Comparison of ENCODE assay signal across 8 cellular contexts in the genomic region with DNA sequence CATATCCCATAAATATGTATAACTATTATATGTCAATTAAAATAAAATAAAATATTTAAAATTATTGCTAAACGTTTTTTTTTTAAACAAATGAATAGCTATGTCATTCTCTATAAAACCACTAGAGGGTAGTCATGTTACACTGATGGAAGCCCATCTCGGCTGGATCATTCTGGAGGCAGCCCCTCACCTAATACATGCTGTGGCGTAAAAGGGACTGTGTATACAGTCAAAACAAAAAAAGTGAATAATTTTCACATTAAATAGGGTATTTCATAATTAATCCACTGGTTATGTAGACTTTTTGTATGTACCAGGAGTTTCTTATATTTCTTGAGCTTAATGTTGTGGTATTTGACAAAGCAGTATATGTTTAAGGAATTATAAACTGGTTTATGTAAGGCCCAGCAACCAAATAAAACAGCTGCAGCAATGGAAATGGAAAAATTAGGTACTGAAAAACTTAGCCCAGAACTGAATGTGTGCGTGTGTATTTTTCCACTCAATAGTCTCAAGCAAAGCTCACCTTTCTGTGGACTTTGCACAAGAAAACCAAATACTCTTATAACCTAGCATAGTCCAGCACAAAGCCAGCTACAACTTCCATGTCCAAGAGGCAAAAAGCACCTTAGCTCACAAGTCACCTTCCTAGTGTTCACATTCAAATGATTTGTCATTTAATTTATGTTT.
DNase-seq lines count a peak whose midpoint lies in the region; ATAC-seq and TF ChIP-seq lines count a peak whose summit lies in the region.

No MANE protein-coding gene starts in this region.

- H3K27me3 Mint-ChIP-seq in chondrocyte (ENCODE audit: low read depth) = peaks cover 24% of the 10 kb centered on the region
- H3K27me3 Mint-ChIP-seq in activated CD8-positive, alpha-beta memory T cell treated with anti-CD3 and anti-CD28 coated beads, Interleukin-2, amount 10 ng/mL, durations not matched to agents 7 days and 5 days = peaks cover 13% of the 10 kb centered on the region

- no peaks in the 10 kb centered on the region for H3K4me1 ChIP-seq in mesenchymal stem cell (ENCODE audit: control insufficient read depth, insufficient read depth, low read depth, low read length)

- TF ChIP-seq CTCF in chondrocyte (IDR thresholded peaks at IDR 0.05) = peak; percentile 98

- H4K8ac ChIP-seq in mesenchymal stem cell (ENCODE audit: low read length) = no peak overlapping the region

- H3K14ac ChIP-seq in mesenchymal stem cell (ENCODE audit: low read length in 2 of 2) = no peak overlapping the region

- H3K4me3 Mint-ChIP-seq in chondrocyte (ENCODE audit: unreplicated experiment) = no peak overlapping the region
- no peak overlapping the region for H3K4me3 Mint-ChIP-seq in activated CD8-positive, alpha-beta memory T cell treated with anti-CD3 and anti-CD28 coated beads, Interleukin-2, amount 10 ng/mL, durations not matched to agents 7 days and 5 days

- H3K36me3 ChIP-seq in mesenchymal stem cell (ENCODE audit: control insufficient read depth in 1 of 2, insufficient read depth in 2 of 2, low read depth in 1 of 2, low read length in 2 of 2) = no peaks in the 10 kb centered on the region

- H2BK12ac ChIP-seq in mesenchymal stem cell (ENCODE audit: low read length in 2 of 2) = no peak overlapping the region

- WGBS in mesenchymal stem cell = 79% methylated on average over 1 of the region's 4 CpGs

- no peak overlapping the region for H3K27ac Mint-ChIP-seq in chondrocyte (ENCODE audit: unreplicated experiment)
- H3K27ac Mint-ChIP-seq in activated CD8-positive, alpha-beta memory T cell treated with anti-CD3 and anti-CD28 coated beads, Interleukin-2, amount 10 ng/mL, durations not matched to agents 7 days and 5 days = no peak overlapping the region

- H3K18ac ChIP-seq in mesenchymal stem cell (ENCODE audit: low read depth in 1 of 2, low read length in 2 of 2) = no peak overlapping the region

- no peaks in the 10 kb centered on the region for H3K79me1 ChIP-seq in mesenchymal stem cell (replicated peaks; ENCODE audit: low read length, poor library complexity, severe bottlenecking)

- no peaks in the 10 kb centered on the region for H3K9me3 Mint-ChIP-seq in chondrocyte (ENCODE audit: low read depth)
- no peaks in the 10 kb centered on the region for H3K9me3 Mint-ChIP-seq in activated CD8-positive, alpha-beta memory T cell treated with anti-CD3 and anti-CD28 coated beads, Interleukin-2, amount 10 ng/mL, durations not matched to agents 7 days and 5 days (ENCODE audit: low read depth)

- no peak overlapping the region for H2AFZ ChIP-seq in mesenchymal stem cell (ENCODE audit: low read depth, low read length)

- no peaks in the 10 kb centered on the region for H3K4me1 Mint-ChIP-seq in chondrocyte (ENCODE audit: low read depth)
- no peaks in the 10 kb centered on the region for H3K4me1 Mint-ChIP-seq in activated CD8-positive, alpha-beta memory T cell treated with anti-CD3 and anti-CD28 coated beads, Interleukin-2, amount 10 ng/mL, durations not matched to agents 7 days and 5 days

- DNase-seq in SKM-1 treated with dmso at 0.1 percent for 144 hours (lab: John Stamatoyannopoulos, UW; ENCODE audit: unreplicated experiment) = peak; percentile 14
- no peak for DNase-seq in SKM-1 (lab: John Stamatoyannopoulos, UW; ENCODE audit: unreplicated experiment)
- peak; percentile 52 for DNase-seq in NCI-H526 treated with DMSO at 0.1 percent for 48 hours (lab: John Stamatoyannopoulos, UW)
- no peak for DNase-seq in chondrocyte (ENCODE audit: low spot score)
- peak; percentile 46 for DNase-seq in mesenchymal stem cell
- no peak for DNase-seq in activated CD8-positive, alpha-beta memory T cell treated with anti-CD3 and anti-CD28 coated beads, Interleukin-2, amount 10 ng/mL, durations not matched to agents 7 days and 5 days
- no peak for DNase-seq in C1 segment of cervical spinal cord (lab: John Stamatoyannopoulos, UW)

- H3K4me3 ChIP-seq in mesenchymal stem cell (ENCODE audit: insufficient read depth in 1 of 2, low read depth in 1 of 2, low read length in 2 of 2) = no peak overlapping the region

- H3K4me2 ChIP-seq in mesenchymal stem cell (ENCODE audit: low read length, poor library complexity, severe bottlenecking) = no peak overlapping the region

- no peak overlapping the region for H2BK15ac ChIP-seq in mesenchymal stem cell (ENCODE audit: low read depth, poor library complexity, severe bottlenecking)

- ATAC-seq in HG02852 (IDR thresholded peaks at IDR 0.05; ENCODE audit: unreplicated experiment) = peak; percentile 69
- no peak for ATAC-seq in activated CD8-positive, alpha-beta memory T cell treated with anti-CD3 and anti-CD28 coated beads, Interleukin-2, amount 10 ng/mL, durations not matched to agents 7 days and 5 days

- no peak overlapping the region for H2BK5ac ChIP-seq in mesenchymal stem cell (ENCODE audit: low read depth, low read length, poor library complexity, severe bottlenecking)

- H3K36me3 Mint-ChIP-seq in chondrocyte (ENCODE audit: low read depth) = no peaks in the 10 kb centered on the region
- H3K36me3 Mint-ChIP-seq in activated CD8-positive, alpha-beta memory T cell treated with anti-CD3 and anti-CD28 coated beads, Interleukin-2, amount 10 ng/mL, durations not matched to agents 7 days and 5 days = no peaks in the 10 kb centered on the region

- peaks cover 28 to 30% of the 10 kb centered on the region in 2 experiments for H3K27me3 ChIP-seq in mesenchymal stem cell (ENCODE audit: control insufficient read depth in 1 of 2, insufficient read depth in 1 of 2, low read length in 2 of 2)

- H2BK120ac ChIP-seq in mesenchymal stem cell (ENCODE audit: low read depth, low read length) = no peak overlapping the region

- H3K23ac ChIP-seq in mesenchymal stem cell (ENCODE audit: low read length in 2 of 2) = no peak overlapping the region

- H3K9ac ChIP-seq in mesenchymal stem cell (ENCODE audit: low read length) = no peak overlapping the region

- H3K27ac ChIP-seq in mesenchymal stem cell (ENCODE audit: low read length, poor library complexity, severe bottlenecking) = no peak overlapping the region

- no peak overlapping the region for H3K4ac ChIP-seq in mesenchymal stem cell (ENCODE audit: low read depth in 1 of 2, low read length in 2 of 2)

- no peak overlapping the region for H4K91ac ChIP-seq in mesenchymal stem cell (ENCODE audit: low read length)

- no peak overlapping the region for H2AK5ac ChIP-seq in mesenchymal stem cell (ENCODE audit: low read length, severe bottlenecking)

- H3K9me3 ChIP-seq in mesenchymal stem cell (ENCODE audit: control insufficient read depth, low read length) = no peaks in the 10 kb centered on the region

- CTCF ChIA-PET in activated CD8-positive, alpha-beta memory T cell treated with anti-CD3 and anti-CD28 coated beads, Interleukin-2, amount 10 ng/mL, durations not matched to agents 7 days and 5 days (lab: Charles Lee) = interaction anchor here (0.6 to 5.0 kb wide), 17 partner anchors 8 to 789 kb away, joined by 3 to 64 read pairs (median 4); partner anchors contain the start of gene B3GAT2

Comparison
In these comparisons a context has a peak if more than half of its experiments do, and no peak if none do; other contexts are left out.
1. DNase-seq: peak in SKM-1 treated with dmso at 0.1 percent for 144 hours (single experiment), NCI-H526 treated with DMSO at 0.1 percent for 48 hours (single experiment) and mesenchymal stem cell (single experiment); none in SKM-1 (single experiment), chondrocyte (single experiment), activated CD8-positive, alpha-beta memory T cell treated with anti-CD3 and anti-CD28 coated beads, Interleukin-2, amount 10 ng/mL, durations not matched to agents 7 days and 5 days (single experiment) and C1 segment of cervical spinal cord (0 of 14).